In the genomic region with DNA sequence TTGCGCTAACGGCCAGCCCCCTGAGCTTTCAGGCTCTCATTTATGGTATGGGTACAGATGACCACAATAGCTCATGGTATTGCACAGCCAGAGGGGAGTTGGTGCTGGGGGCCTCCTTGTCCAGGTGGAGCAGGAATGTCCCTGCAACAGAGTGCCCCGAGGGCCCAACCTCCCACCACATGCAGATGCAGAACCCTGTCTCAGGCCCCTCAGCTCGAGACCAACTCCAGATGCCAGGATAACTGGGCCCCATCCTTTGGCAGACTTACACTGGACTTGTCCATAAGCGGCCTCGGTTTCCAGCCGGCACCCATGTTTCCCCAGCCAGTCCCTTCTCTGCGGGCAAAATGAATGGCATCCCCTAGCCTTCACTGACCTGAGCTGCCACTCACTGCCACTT, we compare ENCODE assay signal across 21 cellular contexts.
DNase-seq lines count a peak whose midpoint lies in the region; ATAC-seq, FAIRE-seq and TF ChIP-seq lines count a peak whose summit lies in the region.
"Had no signal": no experiment of that assay in that cellular context is flagged by ENCODE, and none has a peak within 500 bp of the region (broad histone marks: within the 10 kb centered on the region; RNA-seq: fewer than 3 reads in every experiment).

No MANE protein-coding gene starts in this region.

- no peak for ATAC-seq in Right ventricle myocardium superior (ENCODE audit: poor library complexity)

- H3K36me3 ChIP-seq in left ventricle myocardium inferior (no peaks in the 10 kb centered on the region), kidney (ENCODE audit: control insufficient read depth in 1 of 2, insufficient read depth in 2 of 2, low read length in 2 of 2) (no peaks in the 10 kb centered on the region)
- H3K36me3 ChIP-seq: BE2C had no signal

- H3K9me3 ChIP-seq in left ventricle myocardium inferior (replicated peaks) = no peaks in the 10 kb centered on the region
- H3K9me3 ChIP-seq in kidney (ENCODE audit: control insufficient read depth in 1 of 2, low read length in 2 of 2) = no peaks in the 10 kb centered on the region
- H3K9me3 ChIP-seq: A549, BE2C had no signal

- H3K4me1 Mint-ChIP-seq in activated CD4-positive, alpha-beta T cell treated with anti-CD3 and anti-CD28 coated beads, Interleukin-2, amount 10 ng/mL, durations not matched to agents 24 days and 14 days = peaks cover 3% of the 10 kb centered on the region
- H3K4me1 Mint-ChIP-seq in activated naive CD8-positive, alpha-beta T cell treated with anti-CD3 and anti-CD28 coated beads for 36 hours = peaks cover 19% of the 10 kb centered on the region
- H3K4me1 Mint-ChIP-seq: CD4-positive, CD25-positive, alpha-beta regulatory T cell had no signal

- no peak for DNase-seq in left ventricle myocardium inferior
- no peak for DNase-seq in Right ventricle myocardium superior
- DNase-seq in kidney = no peak
- peak; percentile 73 for DNase-seq in posterior vena cava (ENCODE audit: low spot score)
- no peak for DNase-seq in UCSD-AML1 (lab: John Stamatoyannopoulos, UW; ENCODE audit: unreplicated experiment)
- DNase-seq in activated CD4-positive, alpha-beta T cell treated with anti-CD3 and anti-CD28 coated beads, Interleukin-2, amount 10 ng/mL, durations not matched to agents 24 days and 14 days = no peak
- no peak for DNase-seq in activated naive CD8-positive, alpha-beta T cell treated with anti-CD3 and anti-CD28 coated beads for 36 hours
- DNase-seq: BE2C; CD4-positive, CD25-positive, alpha-beta regulatory T cell; DMS 273 treated with DMSO at 0.1 percent for 48 hours; DMS79 treated with DMSO at 0.1 percent for 48 hours; H9; HFFc6; Kasumi-1; NCI-H2081; NCI-H2171 treated with DMSO at 0.1 percent for 48 hours; NCI-H446; NCI-H526; OCI-M1; SHP77 had no signal

- H3K9me3 Mint-ChIP-seq in activated CD4-positive, alpha-beta T cell treated with anti-CD3 and anti-CD28 coated beads, Interleukin-2, amount 10 ng/mL, durations not matched to agents 24 days and 14 days = no peaks in the 10 kb centered on the region
- no peaks in the 10 kb centered on the region for H3K9me3 Mint-ChIP-seq in activated naive CD8-positive, alpha-beta T cell treated with anti-CD3 and anti-CD28 coated beads for 36 hours
- H3K9me3 Mint-ChIP-seq: H9, HFFc6 had no signal

- no peak overlapping the region for H3K4me3 Mint-ChIP-seq in activated CD4-positive, alpha-beta T cell treated with anti-CD3 and anti-CD28 coated beads, Interleukin-2, amount 10 ng/mL, durations not matched to agents 24 days and 14 days
- H3K4me3 Mint-ChIP-seq in activated naive CD8-positive, alpha-beta T cell treated with anti-CD3 and anti-CD28 coated beads for 36 hours = no peak overlapping the region
- H3K4me3 Mint-ChIP-seq: CD4-positive, CD25-positive, alpha-beta regulatory T cell; H9; HFFc6 had no signal

- H3K27me3 Mint-ChIP-seq in activated CD4-positive, alpha-beta T cell treated with anti-CD3 and anti-CD28 coated beads, Interleukin-2, amount 10 ng/mL, durations not matched to agents 24 days and 14 days = peaks cover 34% of the 10 kb centered on the region
- H3K27me3 Mint-ChIP-seq in activated naive CD8-positive, alpha-beta T cell treated with anti-CD3 and anti-CD28 coated beads for 36 hours = peaks cover 55% of the 10 kb centered on the region

- H3K4me3 ChIP-seq in left ventricle myocardium inferior = no peak overlapping the region
- no peak overlapping the region for H3K4me3 ChIP-seq in kidney (ENCODE audit: low read length in 2 of 2)
- H3K4me3 ChIP-seq: A549 had no signal

- no peaks in the 10 kb centered on the region for H3K36me3 Mint-ChIP-seq in activated CD4-positive, alpha-beta T cell treated with anti-CD3 and anti-CD28 coated beads, Interleukin-2, amount 10 ng/mL, durations not matched to agents 24 days and 14 days (ENCODE audit: low read depth)
- H3K36me3 Mint-ChIP-seq in activated naive CD8-positive, alpha-beta T cell treated with anti-CD3 and anti-CD28 coated beads for 36 hours = no peaks in the 10 kb centered on the region
- H3K36me3 Mint-ChIP-seq: CD4-positive, CD25-positive, alpha-beta regulatory T cell had no signal

- no peak overlapping the region for H3K27ac Mint-ChIP-seq in activated CD4-positive, alpha-beta T cell treated with anti-CD3 and anti-CD28 coated beads, Interleukin-2, amount 10 ng/mL, durations not matched to agents 24 days and 14 days
- no peak overlapping the region for H3K27ac Mint-ChIP-seq in activated naive CD8-positive, alpha-beta T cell treated with anti-CD3 and anti-CD28 coated beads for 36 hours
- H3K27ac Mint-ChIP-seq: CD4-positive, CD25-positive, alpha-beta regulatory T cell; H9; HFFc6 had no signal

- FAIRE-seq in kidney (lab: Jason Lieb, UNC) = no peak
- FAIRE-seq: A549 had no signal

- H3K4me1 ChIP-seq in left ventricle myocardium inferior = peaks cover 35% of the 10 kb centered on the region
- peaks cover 4 to 32% of the 10 kb centered on the region in 2 donors for H3K4me1 ChIP-seq in kidney (ENCODE audit: control insufficient read depth in 1 of 2, insufficient read depth in 1 of 2, low read depth in 1 of 2, low read length in 2 of 2)

- H3K27me3 ChIP-seq in left ventricle myocardium inferior (ENCODE audit: low read depth) = peaks cover 21% of the 10 kb centered on the region
- H3K27me3 ChIP-seq: BE2C had no signal

- H3K9ac ChIP-seq in kidney (ENCODE audit: low read length in 2 of 2) = no peak overlapping the region

- TF ChIP-seq CTCF in left ventricle myocardium inferior (IDR thresholded peaks at IDR 0.05; ENCODE audit: borderline replicate concordance) (no peak), kidney (IDR thresholded peaks at IDR 0.05; ENCODE audit: borderline replicate concordance, extremely low read depth, insufficient read depth) (no peak)

- H3K27ac ChIP-seq in left ventricle myocardium inferior (replicated peaks) (peak overlapping the region; percentile 75), kidney (ENCODE audit: low read depth in 2 of 2, low read length in 2 of 2) (peak overlapping the region; percentile 15 to 54)

- intact Hi-C loops in left ventricle myocardium inferior (cut with micrococcal nuclease) (no loop called here), Right ventricle myocardium superior (cut with DNase I) (no loop called here), kidney (cut with DNase I) (no loop called here), posterior vena cava (cut with DNase I) (no loop called here)
- intact Hi-C loops in activated CD4-positive, alpha-beta T cell treated with anti-CD3 and anti-CD28 coated beads, Interleukin-2, amount 10 ng/mL, durations not matched to agents 24 days and 14 days (cut with micrococcal nuclease) = loop anchor here (5.0 kb wide), 2 partner anchors 35 to 70 kb away; no protein-coding TSS in a partner anchor
